In the genomic region with DNA sequence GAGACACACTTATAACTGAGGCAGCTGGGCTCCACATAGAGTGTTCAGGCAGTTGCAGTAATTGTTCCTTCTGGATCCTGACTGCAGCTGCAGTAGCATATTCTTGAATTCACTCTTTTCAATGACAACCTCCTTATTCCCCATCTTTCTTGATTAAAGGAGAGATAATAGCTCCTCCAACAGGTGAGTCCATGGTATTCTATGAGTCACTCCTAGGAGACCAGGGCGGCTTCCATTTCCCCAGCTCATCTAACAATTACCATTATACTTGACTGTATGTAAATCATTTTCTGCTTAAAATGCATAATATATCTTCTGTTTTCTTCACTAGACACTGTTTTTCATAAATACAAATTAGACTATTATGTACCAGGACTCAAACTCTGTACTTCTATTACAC, we compare ENCODE assay signal across 23 cellular contexts.
"Had no signal": no experiment of that assay in that cellular context is flagged by ENCODE, and none has a peak within 500 bp of the region (broad histone marks: within the 10 kb centered on the region; RNA-seq: fewer than 3 reads in every experiment).

No MANE protein-coding gene starts in this region.

- H3K4me3 ChIP-seq: cardiac muscle cell, SJSA1 had no signal

- ATAC-seq: activated CD4-positive, CD25-positive, alpha-beta regulatory T cell treated with anti-CD3 and anti-CD28 coated beads, Interleukin-2, amount 50 U/mL, for 24 hours; activated CD8-positive, alpha-beta T cell treated with anti-CD3 and anti-CD28 coated beads for 36 hours; activated T-cell treated with anti-CD3 and anti-CD28 coated beads, Interleukin-2, amount 50 U/mL, for 72 hours; PC-3; SK-N-SH treated with all-trans-retinoic acid at 6 μM for 48 hours had no signal

- H3K27me3 ChIP-seq: brain microvascular endothelial cell, cardiac muscle cell, SJSA1 had no signal

- H3K9me3 ChIP-seq: SJSA1 had no signal

- DNase-seq: activated CD4-positive, alpha-beta T cell treated with anti-CD3 and anti-CD28 coated beads for 4 hours; activated CD8-positive, alpha-beta memory T cell treated with anti-CD3 and anti-CD28 coated beads, Interleukin-2, amount 50 U/mL, for 4 hours; activated CD8-positive, alpha-beta T cell treated with anti-CD3 and anti-CD28 coated beads for 36 hours; activated gamma-delta T cell treated with Interleukin-2 at 50 U/mL for 16 hours; activated naive CD4-positive, alpha-beta T cell treated with anti-CD3 and anti-CD28 coated beads, Interleukin-2, amount 10 ng/mL, durations not matched to agents 7 days and 5 days; activated naive CD8-positive, alpha-beta T cell treated with anti-CD3 and anti-CD28 coated beads for 36 hours; activated T-cell treated with anti-CD3 and anti-CD28 coated beads, Interleukin-2, amount 50 U/mL, for 72 hours; brain microvascular endothelial cell; cerebellar nuclear complex; Kasumi-1; KBM-7; NCI-H1048; NCI-H1694 treated with DMSO at 0.1 percent for 48 hours; NCI-H2081; NCI-H2171 treated with DMSO at 0.1 percent for 48 hours; NCI-H226; NCI-H69; PC-3; SW 1271 had no signal

- H3K4me1 ChIP-seq: SJSA1 had no signal

- H3K36me3 ChIP-seq: brain microvascular endothelial cell, cardiac muscle cell, SJSA1 had no signal

- H3K27ac ChIP-seq: brain microvascular endothelial cell, cardiac muscle cell, SJSA1 had no signal
